In genomic region chr16:88487920-88488842, GRCh38 we compare ENCODE assay signal across 1 cellular context.
TF ChIP-seq lines count a peak whose summit lies in the region.

No MANE protein-coding gene starts in this region.

TF ChIP-seq in HepG2, 621 proteins besides CTCF, POLR2A, EP300 and RAD21 (continued from another document):
- TF ChIP-seq ZNF740 (CRISPR knock-in tag; IDR thresholded peaks at IDR 0.05): peak; percentile 100
- TF ChIP-seq, protein P1, sequence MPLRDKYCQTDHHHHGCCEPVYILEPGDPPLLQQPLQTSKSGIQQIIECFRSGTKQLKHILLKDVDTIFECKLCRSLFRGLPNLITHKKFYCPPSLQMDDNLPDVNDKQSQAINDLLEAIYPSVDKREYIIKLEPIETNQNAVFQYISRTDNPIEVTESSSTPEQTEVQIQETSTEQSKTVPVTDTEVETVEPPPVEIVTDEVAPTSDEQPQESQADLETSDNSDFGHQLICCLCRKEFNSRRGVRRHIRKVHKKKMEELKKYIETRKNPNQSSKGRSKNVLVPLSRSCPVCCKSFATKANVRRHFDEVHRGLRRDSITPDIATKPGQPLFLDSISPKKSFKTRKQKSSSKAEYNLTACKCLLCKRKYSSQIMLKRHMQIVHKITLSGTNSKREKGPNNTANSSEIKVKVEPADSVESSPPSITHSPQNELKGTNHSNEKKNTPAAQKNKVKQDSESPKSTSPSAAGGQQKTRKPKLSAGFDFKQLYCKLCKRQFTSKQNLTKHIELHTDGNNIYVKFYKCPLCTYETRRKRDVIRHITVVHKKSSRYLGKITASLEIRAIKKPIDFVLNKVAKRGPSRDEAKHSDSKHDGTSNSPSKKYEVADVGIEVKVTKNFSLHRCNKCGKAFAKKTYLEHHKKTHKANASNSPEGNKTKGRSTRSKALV (CRISPR knock-in tag; IDR thresholded peaks at IDR 0.05): peak; percentile 100
- no peak for TF ChIP-seq PCBP2 (optimal IDR thresholded peaks at IDR 0.05; ENCODE audit: low read depth, low read length, poor library complexity, severe bottlenecking)
- TF ChIP-seq, protein P2, sequence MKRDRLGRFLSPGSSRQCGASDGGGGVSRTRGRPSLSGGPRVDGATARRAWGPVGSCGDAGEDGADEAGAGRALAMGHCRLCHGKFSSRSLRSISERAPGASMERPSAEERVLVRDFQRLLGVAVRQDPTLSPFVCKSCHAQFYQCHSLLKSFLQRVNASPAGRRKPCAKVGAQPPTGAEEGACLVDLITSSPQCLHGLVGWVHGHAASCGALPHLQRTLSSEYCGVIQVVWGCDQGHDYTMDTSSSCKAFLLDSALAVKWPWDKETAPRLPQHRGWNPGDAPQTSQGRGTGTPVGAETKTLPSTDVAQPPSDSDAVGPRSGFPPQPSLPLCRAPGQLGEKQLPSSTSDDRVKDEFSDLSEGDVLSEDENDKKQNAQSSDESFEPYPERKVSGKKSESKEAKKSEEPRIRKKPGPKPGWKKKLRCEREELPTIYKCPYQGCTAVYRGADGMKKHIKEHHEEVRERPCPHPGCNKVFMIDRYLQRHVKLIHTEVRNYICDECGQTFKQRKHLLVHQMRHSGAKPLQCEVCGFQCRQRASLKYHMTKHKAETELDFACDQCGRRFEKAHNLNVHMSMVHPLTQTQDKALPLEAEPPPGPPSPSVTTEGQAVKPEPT (CRISPR knock-in tag; IDR thresholded peaks at IDR 0.05; ENCODE audit: low read depth): peak; percentile 100
- TF ChIP-seq BRCA1 (CRISPR knock-in tag; IDR thresholded peaks at IDR 0.05): peak; percentile 100
- peak; percentile 99 for TF ChIP-seq SNAPC4 (CRISPR knock-in tag; IDR thresholded peaks at IDR 0.05)
- no peak for TF ChIP-seq NFRKB (IDR thresholded peaks at IDR 0.05)
- TF ChIP-seq ZNF570 (CRISPR knock-in tag; IDR thresholded peaks at IDR 0.05; ENCODE audit: borderline replicate concordance): peak; percentile 100
- peak; percentile 97 for TF ChIP-seq ZNF720 (CRISPR knock-in tag; IDR thresholded peaks at IDR 0.05)
- TF ChIP-seq SMC3 (IDR thresholded peaks at IDR 0.05; ENCODE audit: low read length): peak; percentile 60; the same call in 1 of the 2 replicates
- no peak for TF ChIP-seq SP1 (IDR thresholded peaks at IDR 0.05)
- TF ChIP-seq SP1 (CRISPR knock-in tag; IDR thresholded peaks at IDR 0.05): peak; percentile 90
- TF ChIP-seq SNAPC2 (CRISPR knock-in tag; IDR thresholded peaks at IDR 0.05): peak; percentile 100
- TF ChIP-seq NFATC3 (CRISPR knock-in tag; IDR thresholded peaks at IDR 0.05): peak; percentile 100
- peak; percentile 25 for TF ChIP-seq POLR2AphosphoS5 (IDR thresholded peaks at IDR 0.05; ENCODE audit: low read depth, low read length)
- TF ChIP-seq ZC3H4 (CRISPR knock-in tag; IDR thresholded peaks at IDR 0.05; ENCODE audit: borderline replicate concordance): peak; percentile 94; the same call in 1 of the 2 replicates
- TF ChIP-seq DNMT1 (CRISPR knock-in tag; IDR thresholded peaks at IDR 0.05): peak; percentile 100
- peak; percentile 100 for TF ChIP-seq ZNF670 (CRISPR knock-in tag; IDR thresholded peaks at IDR 0.05; ENCODE audit: borderline replicate concordance)
- peak; percentile 100 for TF ChIP-seq HBP1 (CRISPR knock-in tag; IDR thresholded peaks at IDR 0.05; ENCODE audit: low read depth)
- peak; percentile 99 for TF ChIP-seq GLMP (CRISPR knock-in tag; IDR thresholded peaks at IDR 0.05; ENCODE audit: borderline replicate concordance)
- no peak for TF ChIP-seq SUZ12 (IDR thresholded peaks at IDR 0.05; ENCODE audit: low read depth, low read length)
- TF ChIP-seq ZFP62 (CRISPR knock-in tag; IDR thresholded peaks at IDR 0.05): no peak
- TF ChIP-seq PTBP1 (IDR thresholded peaks at IDR 0.05; ENCODE audit: low read depth, low read length, poor library complexity, severe bottlenecking): peak; percentile 97
- TF ChIP-seq ZFP36L1 (CRISPR knock-in tag; IDR thresholded peaks at IDR 0.05): peak; percentile 100
- peak; percentile 98 for TF ChIP-seq CBFB (CRISPR knock-in tag; IDR thresholded peaks at IDR 0.05)
- peak; percentile 100 for TF ChIP-seq ZNF747 (CRISPR knock-in tag; IDR thresholded peaks at IDR 0.05; ENCODE audit: borderline replicate concordance)
- TF ChIP-seq HNRNPUL1 (IDR thresholded peaks at IDR 0.05; ENCODE audit: low read depth, low read length): no peak
- no peak for TF ChIP-seq ZNF382 (CRISPR knock-in tag; IDR thresholded peaks at IDR 0.05; ENCODE audit: borderline replicate concordance)
TF ChIP-seq in HepG2: peak in this region for 572.
